Comparison of ENCODE assay signal across 20 cellular contexts in genomic region chr13:30364133-30364532, GRCh38. TPM values are rescaled to one million over a fixed set of nuclear protein-coding genes. Genes with fewer than 3 reads are reported as not detected.
DNase-seq lines count a peak whose midpoint lies in the region; ATAC-seq, FAIRE-seq and TF ChIP-seq lines count a peak whose summit lies in the region.
"Had no signal": no experiment of that assay in that cellular context is flagged by ENCODE, and none has a peak within 500 bp of the region (broad histone marks: within the 10 kb centered on the region; RNA-seq: fewer than 3 reads in every experiment).

No MANE protein-coding gene starts in this region.

- CTCF ChIA-PET in endothelial cell of umbilical vein (lab: Charles Lee): no interaction called here
- CTCF ChIA-PET in CD8-positive, alpha-beta T cell (lab: Charles Lee): no interaction called here
- CTCF ChIA-PET in activated CD8-positive, alpha-beta T cell treated with anti-CD3 and anti-CD28 coated beads for 36 hours (lab: Charles Lee): no interaction called here

- TF ChIP-seq POLR2A in endothelial cell of umbilical vein (IDR thresholded peaks at IDR 0.05; ENCODE audit: low read depth, low read length) (no peak), thyroid gland (IDR thresholded peaks at IDR 0.05) (no peak)

- H3K4me1 Mint-ChIP-seq in neural progenitor cell: peaks cover 14% of the 10 kb centered on the region
- peaks cover 23% of the 10 kb centered on the region for H3K4me1 Mint-ChIP-seq in CD8-positive, alpha-beta T cell (ENCODE audit: low read depth)
- peaks cover 12% of the 10 kb centered on the region for H3K4me1 Mint-ChIP-seq in activated CD8-positive, alpha-beta T cell treated with anti-CD3 and anti-CD28 coated beads for 36 hours (ENCODE audit: low read depth)

- BruUV-seq in endothelial cell of umbilical vein (replicated peaks; lab: Mats Ljungman, UMichigan): no TSS peak

- no peak overlapping the region for H3K27ac Mint-ChIP-seq in neural progenitor cell
- H3K27ac Mint-ChIP-seq in CD8-positive, alpha-beta T cell: no peak overlapping the region
- no peak overlapping the region for H3K27ac Mint-ChIP-seq in activated CD8-positive, alpha-beta T cell treated with anti-CD3 and anti-CD28 coated beads for 36 hours

- H2AFZ ChIP-seq in OCI-LY1 (ENCODE audit: low read length): no peak overlapping the region
- peak overlapping the region; percentile 61 for H2AFZ ChIP-seq in endothelial cell of umbilical vein (ENCODE audit: low read depth, low read length)
- H2AFZ ChIP-seq in neural progenitor cell (replicated peaks): peak overlapping the region; percentile 44

- H3K4me1 ChIP-seq in OCI-LY1 (ENCODE audit: insufficient read depth, low read length, severe bottlenecking) (no peaks in the 10 kb centered on the region), endothelial cell of umbilical vein (ENCODE audit: control insufficient read depth, extremely low read depth, insufficient read depth, low read length) (peaks cover 30% of the 10 kb centered on the region), neural progenitor cell (no peaks in the 10 kb centered on the region), thyroid gland (peaks cover 14 to 18% of the 10 kb centered on the region in 2 donors)
- H3K4me1 ChIP-seq in CD8-positive, alpha-beta T cell (ENCODE audit: insufficient read depth, low read length): peaks cover 7% of the 10 kb centered on the region
- H3K4me1 ChIP-seq: ascending aorta had no signal

- TF ChIP-seq CTCF in OCI-LY1 (IDR thresholded peaks at IDR 0.05; ENCODE audit: low read length): no peak
- TF ChIP-seq CTCF in endothelial cell of umbilical vein (IDR thresholded peaks at IDR 0.05; ENCODE audit: extremely low read depth in 1 of 2, insufficient read depth in 1 of 2, low read depth in 1 of 2, low read length in 2 of 2): no peak
- TF ChIP-seq CTCF in neural progenitor cell (IDR thresholded peaks at IDR 0.05): no peak
- no peak for TF ChIP-seq CTCF in CD8-positive, alpha-beta T cell (IDR thresholded peaks at IDR 0.05)
- no peak for TF ChIP-seq CTCF in thyroid gland (IDR thresholded peaks at IDR 0.05)
- no peak for TF ChIP-seq CTCF in activated CD8-positive, alpha-beta T cell treated with anti-CD3 and anti-CD28 coated beads for 36 hours (IDR thresholded peaks at IDR 0.05)

- H3K9me2 ChIP-seq in OCI-LY1 (ENCODE audit: low read depth, low read length): no peaks in the 10 kb centered on the region

- intact Hi-C loops in endothelial cell of umbilical vein (cut with micrococcal nuclease) (loop anchor here (1.0 to 10.0 kb wide), 5 partner anchors 57 to 681 kb away; partner anchors contain the start of genes KATNAL1 and USPL1), thyroid gland (cut with DNase I) (no loop called here)
- intact Hi-C loops in CD8-positive, alpha-beta T cell (cut with DNase I, micrococcal nuclease): no loop called here
- intact Hi-C loops in activated CD8-positive, alpha-beta T cell treated with anti-CD3 and anti-CD28 coated beads for 36 hours (cut with micrococcal nuclease): no loop called here

- H3K4me2 ChIP-seq in OCI-LY1 (ENCODE audit: low read length) (no peak overlapping the region), endothelial cell of umbilical vein (ENCODE audit: insufficient read depth, low read length) (peak overlapping the region; percentile 80), neural progenitor cell (no peak overlapping the region)

- H3K9me3 ChIP-seq in OCI-LY1 (ENCODE audit: low read length): no peaks in the 10 kb centered on the region
- no peaks in the 10 kb centered on the region for H3K9me3 ChIP-seq in endothelial cell of umbilical vein (replicated peaks; ENCODE audit: control insufficient read depth, insufficient read depth, low read length)
- no peaks in the 10 kb centered on the region for H3K9me3 ChIP-seq in neural progenitor cell (ENCODE audit: low read depth)
- no peaks in the 10 kb centered on the region for H3K9me3 ChIP-seq in CD8-positive, alpha-beta T cell (ENCODE audit: low read length)
- no peaks in the 10 kb centered on the region for H3K9me3 ChIP-seq in thyroid gland
- H3K9me3 ChIP-seq: ascending aorta, ovary had no signal

- no peak for ATAC-seq in CD8-positive, alpha-beta T cell
- ATAC-seq in activated CD8-positive, alpha-beta T cell treated with anti-CD3 and anti-CD28 coated beads for 36 hours: no peak
- ATAC-seq: Panc1 had no signal

- H3F3A ChIP-seq in OCI-LY1 (ENCODE audit: insufficient read depth, low read length) (no peaks in the 10 kb centered on the region), neural progenitor cell (ENCODE audit: low read depth) (no peaks in the 10 kb centered on the region)

- DNase-seq in CD1c-positive myeloid dendritic cell (ENCODE audit: extremely low spot score) (peak; percentile 34), endothelial cell of umbilical vein (ENCODE audit: low read depth, low spot score) (peak; percentile 87), neural progenitor cell (ENCODE audit: low spot score) (no peak), thyroid gland (no peak), cerebellar nuclear complex (lab: John Stamatoyannopoulos, UW) (no peak)
- DNase-seq in CD8-positive, alpha-beta T cell: no peak
- no peak for DNase-seq in activated CD8-positive, alpha-beta T cell treated with anti-CD3 and anti-CD28 coated beads for 36 hours
- DNase-seq: effector memory CD4-positive, alpha-beta T cell; mammary epithelial cell; NCI-H1105 treated with DMSO at 0.1 percent for 48 hours; NCI-H226; ovary; T-helper 2 cell had no signal

- H3K4me3 ChIP-seq in OCI-LY1 (ENCODE audit: low read depth, low read length, poor library complexity, severe bottlenecking) (no peak overlapping the region), endothelial cell of umbilical vein (replicated peaks in 1 of 3; ENCODE audit: insufficient read depth in 1 of 3, low read depth in 1 of 3, low read length in 3 of 3) (no peak overlapping the region), neural progenitor cell (no peak overlapping the region), thyroid gland (replicated peaks in 1 of 3) (no peak overlapping the region)
- no peak overlapping the region for H3K4me3 ChIP-seq in CD8-positive, alpha-beta T cell (ENCODE audit: low read depth, low read length)
- H3K4me3 ChIP-seq: ascending aorta, ovary had no signal

- no peaks in the 10 kb centered on the region for H3K9me1 ChIP-seq in endothelial cell of umbilical vein (replicated peaks; ENCODE audit: control insufficient read depth, extremely low read depth, insufficient read depth, low read length)

- peak; percentile 88 for FAIRE-seq in endothelial cell of umbilical vein (lab: Jason Lieb, UNC)
- FAIRE-seq: H54, HTR-8/SVneo, urothelium cell line had no signal

- H3K27me3 ChIP-seq in OCI-LY1 (ENCODE audit: insufficient read depth, low read length) (no peaks in the 10 kb centered on the region), endothelial cell of umbilical vein (ENCODE audit: control insufficient read depth in 2 of 2, insufficient read depth in 2 of 2, low read length in 2 of 2) (no peaks in the 10 kb centered on the region), neural progenitor cell (no peaks in the 10 kb centered on the region), thyroid gland (no peaks in the 10 kb centered on the region)
- H3K27me3 ChIP-seq in CD8-positive, alpha-beta T cell (ENCODE audit: insufficient read depth, low read length): no peaks in the 10 kb centered on the region
- H3K27me3 ChIP-seq: ascending aorta, ovary had no signal

- POLR2A ChIA-PET in endothelial cell of umbilical vein (lab: Charles Lee): no interaction called here
- POLR2A ChIA-PET in CD8-positive, alpha-beta T cell (lab: Charles Lee): no interaction called here
- POLR2A ChIA-PET in activated CD8-positive, alpha-beta T cell treated with anti-CD3 and anti-CD28 coated beads for 36 hours (lab: Charles Lee): interaction anchor here (1.1 kb wide), 1 partner anchor 12 kb away, joined by 3 read pairs; no protein-coding TSS in a partner anchor

- H4K20me1 ChIP-seq in OCI-LY1 (ENCODE audit: insufficient read depth, low read length) (no peaks in the 10 kb centered on the region), endothelial cell of umbilical vein (replicated peaks; ENCODE audit: control insufficient read depth, extremely low read depth, insufficient read depth, low read length) (no peaks in the 10 kb centered on the region), neural progenitor cell (ENCODE audit: low read depth) (no peaks in the 10 kb centered on the region)

- 90 to 93% methylated on average over 3 of the region's 3 CpGs for WGBS in thyroid gland, 2 donors

- H3K27ac ChIP-seq in OCI-LY1 (ENCODE audit: low read depth, low read length, poor library complexity, severe bottlenecking) (peak overlapping the region; percentile 13), endothelial cell of umbilical vein (ENCODE audit: insufficient read depth, low read depth, low read length) (peak overlapping the region; percentile 95), neural progenitor cell (no peak overlapping the region), thyroid gland (peak overlapping the region in 1 of 3 donors; percentile 63)
- no peak overlapping the region for H3K27ac ChIP-seq in CD8-positive, alpha-beta T cell (ENCODE audit: low read depth, low read length)
- H3K27ac ChIP-seq: ascending aorta, ovary had no signal

- H3K79me2 ChIP-seq in OCI-LY1 (ENCODE audit: insufficient read depth, low read length): no peaks in the 10 kb centered on the region
- H3K79me2 ChIP-seq in endothelial cell of umbilical vein (ENCODE audit: control insufficient read depth, insufficient read depth, low read length): no peaks in the 10 kb centered on the region
- H3K79me2 ChIP-seq in neural progenitor cell (ENCODE audit: low read depth): no peaks in the 10 kb centered on the region

- H3K36me3 ChIP-seq in OCI-LY1 (ENCODE audit: insufficient read depth, low read length) (peaks cover 96% of the 10 kb centered on the region), endothelial cell of umbilical vein (ENCODE audit: control insufficient read depth in 2 of 2, extremely low read depth in 1 of 2, insufficient read depth in 2 of 2, low read length in 2 of 2) (no peaks in the 10 kb centered on the region), neural progenitor cell (no peaks in the 10 kb centered on the region), thyroid gland (no peaks in the 10 kb centered on the region)
- no peaks in the 10 kb centered on the region for H3K36me3 ChIP-seq in CD8-positive, alpha-beta T cell (ENCODE audit: insufficient read depth, low read length)
- H3K36me3 ChIP-seq: ascending aorta, ovary had no signal

- dilution Hi-C loops in endothelial cell of umbilical vein (cut with MboI; ENCODE audit: extremely low pct_ligation_motif_present, low sequenced_read_pairs): no loop called here

- H3K36me3 Mint-ChIP-seq in neural progenitor cell: no peaks in the 10 kb centered on the region
- peaks cover 36% of the 10 kb centered on the region for H3K36me3 Mint-ChIP-seq in CD8-positive, alpha-beta T cell
- H3K36me3 Mint-ChIP-seq in activated CD8-positive, alpha-beta T cell treated with anti-CD3 and anti-CD28 coated beads for 36 hours (ENCODE audit: low read depth): no peaks in the 10 kb centered on the region

- H3K27me3 Mint-ChIP-seq in neural progenitor cell (ENCODE audit: insufficient read depth, low read depth): peaks cover 6% of the 10 kb centered on the region
- no peaks in the 10 kb centered on the region for H3K27me3 Mint-ChIP-seq in CD8-positive, alpha-beta T cell (ENCODE audit: low read depth)
- no peaks in the 10 kb centered on the region for H3K27me3 Mint-ChIP-seq in activated CD8-positive, alpha-beta T cell treated with anti-CD3 and anti-CD28 coated beads for 36 hours

- H3K9ac ChIP-seq in OCI-LY1 (ENCODE audit: low read length): no peak overlapping the region
- peak overlapping the region; percentile 84 for H3K9ac ChIP-seq in endothelial cell of umbilical vein (replicated peaks; ENCODE audit: extremely low read depth, insufficient read depth, low read length)
- no peak overlapping the region for H3K9ac ChIP-seq in neural progenitor cell

- no peaks in the 10 kb centered on the region for H3K9me3 Mint-ChIP-seq in neural progenitor cell
- H3K9me3 Mint-ChIP-seq in CD8-positive, alpha-beta T cell: no peaks in the 10 kb centered on the region
- H3K9me3 Mint-ChIP-seq in activated CD8-positive, alpha-beta T cell treated with anti-CD3 and anti-CD28 coated beads for 36 hours: no peaks in the 10 kb centered on the region

- H3K4me3 Mint-ChIP-seq in neural progenitor cell: no peak overlapping the region
- no peak overlapping the region for H3K4me3 Mint-ChIP-seq in CD8-positive, alpha-beta T cell
- H3K4me3 Mint-ChIP-seq in activated CD8-positive, alpha-beta T cell treated with anti-CD3 and anti-CD28 coated beads for 36 hours: no peak overlapping the region

RNA-seq across cellular contexts. Expression of gene KATNAL1, which starts 56.8 kb away (rescaled TPM):
- total RNA-seq in endothelial cell of umbilical vein (43.1 and 49.2 TPM in 2 replicates), neural progenitor cell (ENCODE audit: low replicate concordance) (15.3 and 33.6 TPM in 2 replicates), thyroid gland (10 to 100 TPM in 1 of 4 donors, 1 to 10 TPM in 3; 8.0 to 25.7 (median 9.5) TPM)
- 6.9 and 7.2 TPM in 2 replicates for polyA plus RNA-seq in endothelial cell of umbilical vein
- 8.0 and 8.7 TPM in 2 replicates for polyA plus RNA-seq in endothelial cell of umbilical vein (2011; cell fraction: cytosol; rRNA removed)
- polyA plus RNA-seq in endothelial cell of umbilical vein (2011; cell fraction: nucleus; rRNA removed): 10.5 and 14.5 TPM in 2 replicates
- 26.3 and 31.3 TPM in 2 replicates for polyA plus RNA-seq in endothelial cell of umbilical vein (2012)
- 17.0 and 20.2 TPM in 2 replicates for polyA minus RNA-seq in endothelial cell of umbilical vein
- 1.9 TPM for polyA minus RNA-seq in endothelial cell of umbilical vein (2011; cell fraction: cytosol; rRNA and poly(A)+ RNA removed)
- 35.3 and 45.9 TPM in 2 replicates for polyA minus RNA-seq in endothelial cell of umbilical vein (2011; cell fraction: nucleus; rRNA and poly(A)+ RNA removed)
- 1 to 10 TPM; 2.4 to 2.5 TPM for total RNA-seq in CD8-positive, alpha-beta T cell
- total RNA-seq in activated CD8-positive, alpha-beta T cell treated with anti-CD3 and anti-CD28 coated beads for 36 hours: 1 to 10 TPM; 8.6 to 9.0 TPM

RNA-seq across cellular contexts. Expression of gene UBE2L5, which starts 58.2 kb away (rescaled TPM):
- not detected in 2 replicates for total RNA-seq in endothelial cell of umbilical vein
- not detected in 2 replicates for polyA plus RNA-seq in endothelial cell of umbilical vein
- polyA plus RNA-seq in endothelial cell of umbilical vein (2011; cell fraction: cytosol; rRNA removed): not detected in 2 replicates
- polyA plus RNA-seq in endothelial cell of umbilical vein (2011; cell fraction: nucleus; rRNA removed): not detected in 2 replicates
- polyA plus RNA-seq in endothelial cell of umbilical vein (2012): 1.5 and 3.1 TPM in 2 replicates
- polyA minus RNA-seq in endothelial cell of umbilical vein: not detected in 2 replicates
- polyA minus RNA-seq in endothelial cell of umbilical vein (2011; cell fraction: cytosol; rRNA and poly(A)+ RNA removed): not detected
- not detected in 2 replicates for polyA minus RNA-seq in endothelial cell of umbilical vein (2011; cell fraction: nucleus; rRNA and poly(A)+ RNA removed)
- not detected in 2 replicates for total RNA-seq in neural progenitor cell (ENCODE audit: low replicate concordance)
- not detected for total RNA-seq in CD8-positive, alpha-beta T cell
- not detected for total RNA-seq in thyroid gland
- total RNA-seq in activated CD8-positive, alpha-beta T cell treated with anti-CD3 and anti-CD28 coated beads for 36 hours: not detected
- total RNA-seq: ascending aorta, G401, mammary epithelial cell had no signal
- polyA plus RNA-seq: mammary epithelial cell had no signal

Comparison
In these comparisons a context has a peak if more than half of its experiments do, and no peak if none do; other contexts are left out.
1. DNase-seq: peak in CD1c-positive myeloid dendritic cell (single experiment) and endothelial cell of umbilical vein (single experiment); none in neural progenitor cell (single experiment), CD8-positive, alpha-beta T cell (0 of 7), thyroid gland (0 of 2), cerebellar nuclear complex (0 of 2) and activated CD8-positive, alpha-beta T cell treated with anti-CD3 and anti-CD28 coated beads for 36 hours (single experiment).
2. H3K27ac ChIP-seq: peak in OCI-LY1 (single experiment) and endothelial cell of umbilical vein (single experiment); none in neural progenitor cell (single experiment) and CD8-positive, alpha-beta T cell (single experiment).